ENCODE assay signal across 17 cellular contexts in the genomic region with DNA sequence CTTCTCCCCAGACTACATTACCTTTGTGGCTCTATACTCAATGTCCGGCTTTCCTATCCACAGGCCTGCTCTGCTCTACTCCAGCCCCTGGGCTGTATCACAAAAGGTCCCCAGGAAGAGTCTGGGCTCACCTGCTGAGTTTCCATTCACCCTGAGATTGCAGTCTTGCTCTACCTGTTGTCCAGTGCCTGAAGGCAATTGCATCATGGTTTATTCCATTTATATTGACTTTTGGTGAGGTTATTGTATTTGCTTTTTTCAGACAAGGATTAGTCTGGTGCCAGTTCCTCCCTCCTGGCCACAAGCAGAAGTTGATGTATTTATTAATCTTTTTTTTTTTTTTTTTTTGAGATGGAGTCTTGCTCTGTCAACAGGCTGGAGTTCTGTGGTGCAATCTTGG.
DNase-seq lines count a peak whose midpoint lies in the region; ATAC-seq and TF ChIP-seq lines count a peak whose summit lies in the region.
"Had no signal": no experiment of that assay in that cellular context is flagged by ENCODE, and none has a peak within 500 bp of the region (broad histone marks: within the 10 kb centered on the region; RNA-seq: fewer than 3 reads in every experiment).

No MANE protein-coding gene starts in this region.

- TF ChIP-seq CTCF in C4-2B (conservative IDR thresholded peaks at IDR 0.05), result no peak
- no peak for TF ChIP-seq CTCF in VCaP (conservative IDR thresholded peaks at IDR 0.05)
- TF ChIP-seq CTCF in mucosa of descending colon (IDR thresholded peaks at IDR 0.05), result no peak

- intact Hi-C loops in mucosa of descending colon (cut with DNase I, micrococcal nuclease), result no loop called here
- intact Hi-C loops in cardiac septum (cut with DNase I), result no loop called here

- H3K4me1 ChIP-seq in mucosa of descending colon (ENCODE audit: low read depth), result peaks cover 3% of the 10 kb centered on the region
- H3K4me1 ChIP-seq: BLaER1 treated with 17β-estradiol and CSF1 and Interleukin-3, amounts not matched to agents 10 nM and 100 nM had no signal

- ATAC-seq in mucosa of descending colon, result peak; percentile 86

- H3K27ac ChIP-seq in C4-2B (peak overlapping the region; percentile 83), VCaP (peak overlapping the region; percentile 75)
- H3K27ac ChIP-seq: BLaER1 treated with 17β-estradiol and CSF1 and Interleukin-3, amounts not matched to agents 10 nM and 100 nM had no signal

- no peaks in the 10 kb centered on the region for H3K9me3 ChIP-seq in mucosa of descending colon

- no peaks in the 10 kb centered on the region for H3K36me3 ChIP-seq in mucosa of descending colon (ENCODE audit: low read depth)
- H3K36me3 ChIP-seq: BLaER1 treated with 17β-estradiol and CSF1 and Interleukin-3, amounts not matched to agents 10 nM and 100 nM had no signal

- peak in 2 of 3 experiments; percentile 21 to 33 for DNase-seq in NCI-H1417 (lab: John Stamatoyannopoulos, UW)
- DNase-seq in NCI-H1417 treated with DMSO at 0.1 percent for 48 hours (lab: John Stamatoyannopoulos, UW), result no peak
- peak in 1 of 3 donors; percentile 29 for DNase-seq in mucosa of descending colon
- no peak for DNase-seq in NCI-H187 (lab: John Stamatoyannopoulos, UW)
- no peak for DNase-seq in cardiac septum (ENCODE audit: low spot score)
- no peak for DNase-seq in RKO (ENCODE audit: low spot score)
- DNase-seq: ACHN; Calu3; CD4-positive, alpha-beta T cell; DMS 273 treated with DMSO at 0.1 percent for 48 hours; DND-41; GF-D8; GOT3; H9 had no signal

- H3K4me3 ChIP-seq in mucosa of descending colon, result no peak overlapping the region
- H3K4me3 ChIP-seq: BLaER1 treated with 17β-estradiol and CSF1 and Interleukin-3, amounts not matched to agents 10 nM and 100 nM had no signal

Comparison
In these comparisons a context has a peak if more than half of its experiments do, and no peak if none do; other contexts are left out.
1. DNase-seq: peak in NCI-H1417 (2 of 3); none in NCI-H1417 treated with DMSO at 0.1 percent for 48 hours (single experiment), NCI-H187 (0 of 2), cardiac septum (single experiment) and RKO (single experiment).